ENCODE assay signal across 1 cellular context in genomic region chr7:116363637-116364432, GRCh38.
TF ChIP-seq lines count a peak whose summit lies in the region.

No MANE protein-coding gene starts in this region.

TF ChIP-seq in K562, 482 proteins besides CTCF, POLR2A, EP300 and RAD21 (continued from another document and continues in another):
- no peak for TF ChIP-seq IRF1 (CRISPR knock-in tag; IDR thresholded peaks at IDR 0.05; ENCODE audit: borderline replicate concordance)
- TF ChIP-seq ZNF778 (CRISPR knock-in tag; IDR thresholded peaks at IDR 0.05), result no peak
- no peak for TF ChIP-seq ZNF75A (CRISPR knock-in tag; IDR thresholded peaks at IDR 0.05)
- TF ChIP-seq MEIS2 (IDR thresholded peaks at IDR 0.05; ENCODE audit: partially characterized antibody), result peak; percentile 11
- TF ChIP-seq ZBTB33 (CRISPR knock-in tag; IDR thresholded peaks at IDR 0.05), result no peak
- TF ChIP-seq HNRNPUL1 (IDR thresholded peaks at IDR 0.05; ENCODE audit: low read length), result no peak
- TF ChIP-seq ARNT (IDR thresholded peaks at IDR 0.05), result no peak
- TF ChIP-seq SP1 (CRISPR knock-in tag; IDR thresholded peaks at IDR 0.05), result no peak
- no peak for TF ChIP-seq SMARCC2 (IDR thresholded peaks at IDR 0.05; ENCODE audit: low read depth)
- TF ChIP-seq GABPB1 (CRISPR knock-in tag; IDR thresholded peaks at IDR 0.05), result no peak
- TF ChIP-seq ZNF324 (CRISPR knock-in tag; IDR thresholded peaks at IDR 0.05), result no peak
- no peak; the same call in 1 of the 2 replicates for TF ChIP-seq IRF9 (tag; IDR thresholded peaks at IDR 0.05)
- TF ChIP-seq NFYB (IDR thresholded peaks at IDR 0.05; ENCODE audit: extremely low read depth, insufficient read length), result no peak
- TF ChIP-seq TCF7 (IDR thresholded peaks at IDR 0.05; ENCODE audit: borderline replicate concordance), result no peak
- no peak for TF ChIP-seq HCFC1 (IDR thresholded peaks at IDR 0.05; ENCODE audit: low read depth, low read length)
- no peak for TF ChIP-seq ZBTB43 (CRISPR knock-in tag; IDR thresholded peaks at IDR 0.05)
- TF ChIP-seq NRF1 (conservative IDR thresholded peaks at IDR 0.05 in 1 of 2, IDR thresholded peaks at IDR 0.05 in 1 of 2), result no peak
- peak; percentile 89 for TF ChIP-seq ZNF316 (IDR thresholded peaks at IDR 0.05)
- TF ChIP-seq BHLHE40 (IDR thresholded peaks at IDR 0.05; ENCODE audit: low read length), result no peak
- peak; percentile 56; the same call in 1 of the 2 replicates for TF ChIP-seq DPF2 (IDR thresholded peaks at IDR 0.05)
- no peak for TF ChIP-seq BRD4 (IDR thresholded peaks at IDR 0.05)
- TF ChIP-seq GATA2 (CRISPR knock-in tag; IDR thresholded peaks at IDR 0.05), result peak; percentile 56
- no peak for TF ChIP-seq ZNF609 (CRISPR knock-in tag; IDR thresholded peaks at IDR 0.05; ENCODE audit: borderline replicate concordance)
- TF ChIP-seq ZNF76 (CRISPR knock-in tag; IDR thresholded peaks at IDR 0.05; ENCODE audit: borderline replicate concordance), result no peak
- no peak for TF ChIP-seq ZNF174 (CRISPR knock-in tag; IDR thresholded peaks at IDR 0.05)
- TF ChIP-seq TEAD2 (tag; IDR thresholded peaks at IDR 0.05), result no peak
- TF ChIP-seq SMAD1 (IDR thresholded peaks at IDR 0.05; ENCODE audit: low read depth, low read length, partially characterized antibody), result no peak
- peak; percentile 54; the same call in 1 of the 2 replicates for TF ChIP-seq MAFK (IDR thresholded peaks at IDR 0.05; ENCODE audit: low read length)
- no peak for TF ChIP-seq RFX7 (CRISPR knock-in tag; IDR thresholded peaks at IDR 0.05)
- peak; percentile 95 for TF ChIP-seq MAFG (tag; conservative IDR thresholded peaks at IDR 0.05)
- TF ChIP-seq ZNF766 (CRISPR knock-in tag; conservative IDR thresholded peaks at IDR 0.05), result no peak
- TF ChIP-seq THAP7 (CRISPR knock-in tag; IDR thresholded peaks at IDR 0.05), result no peak
- TF ChIP-seq FOSL1 (tag; conservative IDR thresholded peaks at IDR 0.05), result peak; percentile 36; the same call in 1 of the 2 replicates
- no peak for TF ChIP-seq ZNF407 (IDR thresholded peaks at IDR 0.05; ENCODE audit: low read depth)
- TF ChIP-seq ZNF584 (CRISPR knock-in tag; IDR thresholded peaks at IDR 0.05; ENCODE audit: low read depth), result no peak
- TF ChIP-seq TRIM24 (IDR thresholded peaks at IDR 0.05), result peak in 1 of 2 experiments; percentile 20; a peak in 1 of 4 replicates
- TF ChIP-seq GTF2F1 (IDR thresholded peaks at IDR 0.05; ENCODE audit: low read depth, low read length), result no peak
- no peak for TF ChIP-seq PHF8 (IDR thresholded peaks at IDR 0.05; ENCODE audit: borderline replicate concordance, low read length)
- no peak for TF ChIP-seq OTX1 (CRISPR knock-in tag; IDR thresholded peaks at IDR 0.05)
- TF ChIP-seq ZNF134 (CRISPR knock-in tag; conservative IDR thresholded peaks at IDR 0.05), result no peak
- TF ChIP-seq ZNF639 (CRISPR knock-in tag; conservative IDR thresholded peaks at IDR 0.05 in 1 of 2, IDR thresholded peaks at IDR 0.05 in 1 of 2), result no peak
- no peak for TF ChIP-seq ZNF740 (CRISPR knock-in tag; IDR thresholded peaks at IDR 0.05)
- TF ChIP-seq ZNF740 (tag; IDR thresholded peaks at IDR 0.05), result no peak
- TF ChIP-seq MCM2 (IDR thresholded peaks at IDR 0.05; ENCODE audit: low read depth), result no peak
- no peak for TF ChIP-seq ZNF785 (CRISPR knock-in tag; IDR thresholded peaks at IDR 0.05)
- no peak for TF ChIP-seq PCBP2 (IDR thresholded peaks at IDR 0.05; ENCODE audit: low read depth, low read length, poor library complexity, severe bottlenecking)
